ENCODE assay signal across 22 cellular contexts in genomic region chr7:7271094-7271874, GRCh38.
DNase-seq lines count a peak whose midpoint lies in the region; ATAC-seq and TF ChIP-seq lines count a peak whose summit lies in the region.
"Had no signal": no experiment of that assay in that cellular context is flagged by ENCODE, and none has a peak within 500 bp of the region (broad histone marks: within the 10 kb centered on the region; RNA-seq: fewer than 3 reads in every experiment).

No MANE protein-coding gene starts in this region.

- TF ChIP-seq EP300 in esophagus muscularis mucosa (IDR thresholded peaks at IDR 0.05): no peak

- 83% methylated on average over 10 of the region's 10 CpGs for WGBS in esophagus muscularis mucosa

- H3K4me1 ChIP-seq in HEK293 (ENCODE audit: control insufficient read depth, insufficient read depth, low read length) (no peaks in the 10 kb centered on the region), OCI-LY7 (ENCODE audit: insufficient read depth, low read length, poor library complexity, severe bottlenecking) (peaks cover 5% of the 10 kb centered on the region), esophagus muscularis mucosa (no peaks in the 10 kb centered on the region)

- H3K9me3 ChIP-seq in HEK293 (ENCODE audit: control insufficient read depth, insufficient read depth, low read depth, low read length) (no peaks in the 10 kb centered on the region), OCI-LY7 (ENCODE audit: low read length) (no peaks in the 10 kb centered on the region), esophagus muscularis mucosa (no peaks in the 10 kb centered on the region)

- H3K9me2 ChIP-seq in OCI-LY7 (ENCODE audit: insufficient read depth, low read length): no peaks in the 10 kb centered on the region

- no peak overlapping the region for H3K4me3 Mint-ChIP-seq in stimulated activated memory B cell treated with anti-CD40 and anti-IgM and Interleukin-4, amounts not matched to agents 10 μg/mL and 1 μg/mL and 100 μg/mL, for 72 hours
- H3K4me3 Mint-ChIP-seq: endodermal cell had no signal

- no TSS peak for BruUV-seq in OCI-LY7 (replicated peaks; lab: Mats Ljungman, UMichigan)

- TF ChIP-seq CTCF in HEK293 (tag by site-specific recombination; IDR thresholded peaks at IDR 0.05): no peak
- no peak for TF ChIP-seq CTCF in OCI-LY7 (conservative IDR thresholded peaks at IDR 0.05; ENCODE audit: low read length)
- no peak for TF ChIP-seq CTCF in esophagus muscularis mucosa (IDR thresholded peaks at IDR 0.05)

- no peaks in the 10 kb centered on the region for H4K20me1 ChIP-seq in OCI-LY7 (ENCODE audit: insufficient read depth, low read length)

- H3K36me3 Mint-ChIP-seq in stimulated activated memory B cell treated with anti-CD40 and anti-IgM and Interleukin-4, amounts not matched to agents 10 μg/mL and 1 μg/mL and 100 μg/mL, for 72 hours: no peaks in the 10 kb centered on the region

- intact Hi-C loops in OCI-LY7 (cut with micrococcal nuclease; ENCODE audit: unreplicated experiment): no loop called here
- intact Hi-C loops in esophagus muscularis mucosa (cut with DNase I): no loop called here

- H2AFZ ChIP-seq in OCI-LY7 (ENCODE audit: low read length): no peak overlapping the region

- peaks cover 14% of the 10 kb centered on the region for H3K4me1 Mint-ChIP-seq in stimulated activated memory B cell treated with anti-CD40 and anti-IgM and Interleukin-4, amounts not matched to agents 10 μg/mL and 1 μg/mL and 100 μg/mL, for 72 hours

- H3K36me3 ChIP-seq in HEK293 (ENCODE audit: control insufficient read depth in 2 of 2, insufficient read depth in 1 of 2, low read length in 2 of 2) (no peaks in the 10 kb centered on the region), OCI-LY7 (ENCODE audit: insufficient read depth, low read length) (no peaks in the 10 kb centered on the region), esophagus muscularis mucosa (no peaks in the 10 kb centered on the region)

- ATAC-seq in stimulated activated memory B cell treated with anti-CD40 and anti-IgM and Interleukin-4, amounts not matched to agents 10 μg/mL and 1 μg/mL and 100 μg/mL, for 72 hours: peak; percentile 45
- ATAC-seq in GM18520 (IDR thresholded peaks at IDR 0.05; ENCODE audit: unreplicated experiment) (no peak), HG02678 (IDR thresholded peaks at IDR 0.05; ENCODE audit: unreplicated experiment) (no peak)
- ATAC-seq: HCT116, left cardiac atrium had no signal

- H3K27ac ChIP-seq in HEK293 (ENCODE audit: extremely low read depth, low read depth, low read length): no peak overlapping the region
- no peak overlapping the region for H3K27ac ChIP-seq in OCI-LY7 (ENCODE audit: low read depth, low read length, poor library complexity, severe bottlenecking)
- H3K27ac ChIP-seq in esophagus muscularis mucosa (replicated peaks in 1 of 4): no peak overlapping the region
- H3K27ac ChIP-seq: C4-2B had no signal

- peak overlapping the region; percentile 50; the same call in 1 of the 2 replicates for H3K4me2 ChIP-seq in OCI-LY7 (ENCODE audit: low read length)

- H3K4me3 ChIP-seq in HEK293 (ENCODE audit: low read depth, low read length) (no peak overlapping the region), OCI-LY7 (ENCODE audit: low read depth, low read length, poor library complexity, severe bottlenecking) (no peak overlapping the region), esophagus muscularis mucosa (no peak overlapping the region)

- no peaks in the 10 kb centered on the region for H3K79me2 ChIP-seq in OCI-LY7 (ENCODE audit: insufficient read depth, low read depth, low read length)

- H3K27me3 ChIP-seq in esophagus muscularis mucosa: no peaks in the 10 kb centered on the region

- no peak for TF ChIP-seq POLR2A in esophagus muscularis mucosa (IDR thresholded peaks at IDR 0.05; ENCODE audit: low read depth)

- CTCF ChIA-PET in HEK293 (lab: Yijun Ruan, JAX): interaction anchor here (0.7 kb wide), 2 partner anchors 87 to 310 kb away, joined by 3 read pairs; no protein-coding TSS in a partner anchor
- CTCF ChIA-PET in OCI-LY7 (lab: Charles Lee; ENCODE audit: unreplicated experiment): interaction anchor here (1.2 kb wide), 1 partner anchor 51 kb away, joined by 4 read pairs; no protein-coding TSS in a partner anchor

- POLR2A ChIA-PET in HEK293 (lab: Yijun Ruan, JAX): no interaction called here
- POLR2A ChIA-PET in OCI-LY7 (lab: Charles Lee): interaction anchor here (0.6 to 1.1 kb wide), 3 partner anchors 12 to 503 kb away, joined by 3 to 4 read pairs (median 3); no protein-coding TSS in a partner anchor

- no peaks in the 10 kb centered on the region for H3K27me3 Mint-ChIP-seq in stimulated activated memory B cell treated with anti-CD40 and anti-IgM and Interleukin-4, amounts not matched to agents 10 μg/mL and 1 μg/mL and 100 μg/mL, for 72 hours

- H3K9me3 Mint-ChIP-seq in stimulated activated memory B cell treated with anti-CD40 and anti-IgM and Interleukin-4, amounts not matched to agents 10 μg/mL and 1 μg/mL and 100 μg/mL, for 72 hours: no peaks in the 10 kb centered on the region
- H3K9me3 Mint-ChIP-seq: endodermal cell had no signal

- DNase-seq in OCI-LY7 (ENCODE audit: low spot score) (peak; percentile 27), esophagus muscularis mucosa (ENCODE audit: extremely low spot score) (peak; percentile 70)
- no peak for DNase-seq in activated CD4-positive, CD25-positive, alpha-beta regulatory T cell treated with anti-CD3 and anti-CD28 coated beads, Interleukin-2, amount 50 U/mL, for 72 hours
- DNase-seq: activated CD4-positive, alpha-beta T cell treated with anti-CD3 and anti-CD28 coated beads for 4 hours; activated CD8-positive, alpha-beta memory T cell treated with anti-CD3 and anti-CD28 coated beads, Interleukin-2, amount 50 U/mL, for 4 hours; activated effector memory CD4-positive, alpha-beta T cell treated with anti-CD3 and anti-CD28 coated beads, Interleukin-2, amount 50 U/mL, for 16 hours; amygdala; endodermal cell; left cardiac atrium; MM.1S; NCI-H2029 treated with DMSO at 0.1 percent for 48 hours; NCI-H524 treated with DMSO at 0.1 percent for 48 hours; OCI-M1; stimulated activated CD4-positive, alpha-beta T cell treated with anti-CD3 and anti-CD28 coated beads, Interleukin-4, amount 100 ng/mL, for 4 hours; stimulated activated CD8-positive, alpha-beta memory T cell treated with anti-CD3 and anti-CD28 coated beads, Interleukin-4, amount 100 ng/mL, for 48 hours; T-helper 9 cell had no signal

- H3K27ac Mint-ChIP-seq in stimulated activated memory B cell treated with anti-CD40 and anti-IgM and Interleukin-4, amounts not matched to agents 10 μg/mL and 1 μg/mL and 100 μg/mL, for 72 hours: no peak overlapping the region
- H3K27ac Mint-ChIP-seq: endodermal cell had no signal

TF ChIP-seq in HEK293, 187 proteins besides CTCF, POLR2A, EP300 and RAD21:
- TF ChIP-seq ZNF558 (tag by site-specific recombination; IDR thresholded peaks at IDR 0.05) (no peak), GLIS1 (tag by site-specific recombination; IDR thresholded peaks at IDR 0.05) (peak; percentile 44; the same call in 1 of the 2 replicates), ZBTB8A (tag by site-specific recombination; IDR thresholded peaks at IDR 0.05) (no peak), ZIC2 (tag by site-specific recombination; IDR thresholded peaks at IDR 0.05) (peak; percentile 80), KLF1 (tag by site-specific recombination; IDR thresholded peaks at IDR 0.05) (peak; percentile 93), ZNF785 (tag by site-specific recombination; IDR thresholded peaks at IDR 0.05) (no peak)
- TF ChIP-seq, protein P1, sequence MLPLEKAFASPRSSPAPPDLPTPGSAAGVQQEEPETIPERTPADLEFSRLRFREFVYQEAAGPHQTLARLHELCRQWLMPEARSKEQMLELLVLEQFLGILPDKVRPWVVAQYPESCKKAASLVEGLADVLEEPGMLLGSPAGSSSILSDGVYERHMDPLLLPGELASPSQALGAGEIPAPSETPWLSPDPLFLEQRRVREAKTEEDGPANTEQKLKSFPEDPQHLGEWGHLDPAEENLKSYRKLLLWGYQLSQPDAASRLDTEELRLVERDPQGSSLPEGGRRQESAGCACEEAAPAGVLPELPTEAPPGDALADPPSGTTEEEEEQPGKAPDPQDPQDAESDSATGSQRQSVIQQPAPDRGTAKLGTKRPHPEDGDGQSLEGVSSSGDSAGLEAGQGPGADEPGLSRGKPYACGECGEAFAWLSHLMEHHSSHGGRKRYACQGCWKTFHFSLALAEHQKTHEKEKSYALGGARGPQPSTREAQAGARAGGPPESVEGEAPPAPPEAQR (tag by site-specific recombination; IDR thresholded peaks at IDR 0.05): no peak
